ENCODE assay signal across 1 cellular context in the genomic region with DNA sequence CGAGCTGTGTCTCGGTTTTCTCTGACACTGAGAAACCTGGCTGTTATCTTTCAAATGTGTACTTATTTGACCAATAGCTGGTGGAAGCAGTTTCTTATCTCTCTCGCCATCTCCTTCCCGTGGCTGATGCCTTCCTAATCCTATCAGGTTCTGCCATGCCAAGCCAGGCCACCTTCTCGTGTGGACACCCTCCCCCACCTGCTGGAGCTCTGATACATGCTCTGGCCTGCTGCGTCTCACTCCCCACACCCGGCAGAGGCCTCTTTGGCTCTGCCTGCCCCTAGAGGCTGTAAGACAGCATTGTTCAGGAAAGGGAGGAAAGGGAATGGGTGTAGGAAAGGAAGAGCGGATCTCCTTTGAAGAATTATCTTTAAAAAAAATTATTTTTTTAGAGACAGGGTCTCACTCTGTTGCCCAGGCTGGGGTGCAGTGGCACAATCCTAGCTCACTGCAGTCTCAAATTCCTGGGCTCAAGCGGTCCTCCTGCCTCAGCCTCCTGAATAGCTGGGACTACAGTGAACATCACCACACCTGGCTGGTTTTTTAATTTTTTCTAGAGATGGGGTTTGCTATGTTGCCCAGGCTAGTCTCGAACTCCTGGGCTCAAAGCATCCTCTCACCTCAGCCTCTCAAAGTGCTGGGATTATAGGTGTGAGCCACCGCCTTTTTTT.
TF ChIP-seq lines count a peak whose summit lies in the region.

No MANE protein-coding gene starts in this region.

TF ChIP-seq in HepG2, 621 proteins besides CTCF, POLR2A, EP300 and RAD21 (continued from another document and continues in another):
- TF ChIP-seq, protein P1, sequence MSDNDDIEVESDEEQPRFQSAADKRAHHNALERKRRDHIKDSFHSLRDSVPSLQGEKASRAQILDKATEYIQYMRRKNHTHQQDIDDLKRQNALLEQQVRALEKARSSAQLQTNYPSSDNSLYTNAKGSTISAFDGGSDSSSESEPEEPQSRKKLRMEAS (IDR thresholded peaks at IDR 0.05) = peak; percentile 65
- no peak for TF ChIP-seq ZNF121 (CRISPR knock-in tag; IDR thresholded peaks at IDR 0.05)
- no peak for TF ChIP-seq DNMT3B (CRISPR knock-in tag; conservative IDR thresholded peaks at IDR 0.05)
- TF ChIP-seq ZNF329 (CRISPR knock-in tag; IDR thresholded peaks at IDR 0.05; ENCODE audit: low read depth) = no peak
- no peak for TF ChIP-seq BORCS8-MEF2B (CRISPR knock-in tag; IDR thresholded peaks at IDR 0.05)
- TF ChIP-seq ZNF891 (CRISPR knock-in tag; IDR thresholded peaks at IDR 0.05) = no peak
- TF ChIP-seq MAF1 (CRISPR knock-in tag; IDR thresholded peaks at IDR 0.05; ENCODE audit: borderline replicate concordance) = no peak
- TF ChIP-seq KLF12 (CRISPR knock-in tag; IDR thresholded peaks at IDR 0.05; ENCODE audit: borderline replicate concordance) = no peak
- TF ChIP-seq HES4 (CRISPR knock-in tag; IDR thresholded peaks at IDR 0.05; ENCODE audit: borderline replicate concordance) = no peak
- TF ChIP-seq ZNF496 (CRISPR knock-in tag; IDR thresholded peaks at IDR 0.05; ENCODE audit: insufficient replicate concordance) = no peak
- TF ChIP-seq MLLT10 (CRISPR knock-in tag; IDR thresholded peaks at IDR 0.05) = no peak
- no peak for TF ChIP-seq CHD4 (IDR thresholded peaks at IDR 0.05; ENCODE audit: borderline replicate concordance, low read length)
- TF ChIP-seq, protein P2, sequence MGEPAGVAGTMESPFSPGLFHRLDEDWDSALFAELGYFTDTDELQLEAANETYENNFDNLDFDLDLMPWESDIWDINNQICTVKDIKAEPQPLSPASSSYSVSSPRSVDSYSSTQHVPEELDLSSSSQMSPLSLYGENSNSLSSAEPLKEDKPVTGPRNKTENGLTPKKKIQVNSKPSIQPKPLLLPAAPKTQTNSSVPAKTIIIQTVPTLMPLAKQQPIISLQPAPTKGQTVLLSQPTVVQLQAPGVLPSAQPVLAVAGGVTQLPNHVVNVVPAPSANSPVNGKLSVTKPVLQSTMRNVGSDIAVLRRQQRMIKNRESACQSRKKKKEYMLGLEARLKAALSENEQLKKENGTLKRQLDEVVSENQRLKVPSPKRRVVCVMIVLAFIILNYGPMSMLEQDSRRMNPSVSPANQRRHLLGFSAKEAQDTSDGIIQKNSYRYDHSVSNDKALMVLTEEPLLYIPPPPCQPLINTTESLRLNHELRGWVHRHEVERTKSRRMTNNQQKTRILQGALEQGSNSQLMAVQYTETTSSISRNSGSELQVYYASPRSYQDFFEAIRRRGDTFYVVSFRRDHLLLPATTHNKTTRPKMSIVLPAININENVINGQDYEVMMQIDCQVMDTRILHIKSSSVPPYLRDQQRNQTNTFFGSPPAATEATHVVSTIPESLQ (CRISPR knock-in tag; conservative IDR thresholded peaks at IDR 0.05) = no peak
- TF ChIP-seq ZMAT3 (CRISPR knock-in tag; conservative IDR thresholded peaks at IDR 0.05) = no peak
- TF ChIP-seq, protein P3, sequence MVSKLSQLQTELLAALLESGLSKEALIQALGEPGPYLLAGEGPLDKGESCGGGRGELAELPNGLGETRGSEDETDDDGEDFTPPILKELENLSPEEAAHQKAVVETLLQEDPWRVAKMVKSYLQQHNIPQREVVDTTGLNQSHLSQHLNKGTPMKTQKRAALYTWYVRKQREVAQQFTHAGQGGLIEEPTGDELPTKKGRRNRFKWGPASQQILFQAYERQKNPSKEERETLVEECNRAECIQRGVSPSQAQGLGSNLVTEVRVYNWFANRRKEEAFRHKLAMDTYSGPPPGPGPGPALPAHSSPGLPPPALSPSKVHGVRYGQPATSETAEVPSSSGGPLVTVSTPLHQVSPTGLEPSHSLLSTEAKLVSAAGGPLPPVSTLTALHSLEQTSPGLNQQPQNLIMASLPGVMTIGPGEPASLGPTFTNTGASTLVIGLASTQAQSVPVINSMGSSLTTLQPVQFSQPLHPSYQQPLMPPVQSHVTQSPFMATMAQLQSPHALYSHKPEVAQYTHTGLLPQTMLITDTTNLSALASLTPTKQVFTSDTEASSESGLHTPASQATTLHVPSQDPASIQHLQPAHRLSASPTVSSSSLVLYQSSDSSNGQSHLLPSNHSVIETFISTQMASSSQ (IDR thresholded peaks at IDR 0.05; ENCODE audit: low read depth) = no peak
- TF ChIP-seq, protein P3 (CRISPR knock-in tag; IDR thresholded peaks at IDR 0.05; ENCODE audit: borderline replicate concordance) = no peak
- TF ChIP-seq, protein P4, sequence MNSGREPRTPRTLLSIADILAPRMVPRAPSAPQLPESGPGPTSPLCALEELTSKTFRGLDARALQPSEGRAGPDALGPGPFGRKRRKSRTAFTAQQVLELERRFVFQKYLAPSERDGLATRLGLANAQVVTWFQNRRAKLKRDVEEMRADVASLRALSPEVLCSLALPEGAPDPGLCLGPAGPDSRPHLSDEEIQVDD (CRISPR knock-in tag; IDR thresholded peaks at IDR 0.05; ENCODE audit: borderline replicate concordance) = no peak
- TF ChIP-seq HNRNPUL1 (IDR thresholded peaks at IDR 0.05; ENCODE audit: low read depth, low read length) = no peak
- 0 out of 2 replicates have a peak, but pooled peaks have one; percentile 19 for TF ChIP-seq KAT8 (CRISPR knock-in tag; IDR thresholded peaks at IDR 0.05)
- no peak for TF ChIP-seq ZBTB20 (CRISPR knock-in tag; IDR thresholded peaks at IDR 0.05; ENCODE audit: borderline replicate concordance, low read depth)
- TF ChIP-seq, protein P5, sequence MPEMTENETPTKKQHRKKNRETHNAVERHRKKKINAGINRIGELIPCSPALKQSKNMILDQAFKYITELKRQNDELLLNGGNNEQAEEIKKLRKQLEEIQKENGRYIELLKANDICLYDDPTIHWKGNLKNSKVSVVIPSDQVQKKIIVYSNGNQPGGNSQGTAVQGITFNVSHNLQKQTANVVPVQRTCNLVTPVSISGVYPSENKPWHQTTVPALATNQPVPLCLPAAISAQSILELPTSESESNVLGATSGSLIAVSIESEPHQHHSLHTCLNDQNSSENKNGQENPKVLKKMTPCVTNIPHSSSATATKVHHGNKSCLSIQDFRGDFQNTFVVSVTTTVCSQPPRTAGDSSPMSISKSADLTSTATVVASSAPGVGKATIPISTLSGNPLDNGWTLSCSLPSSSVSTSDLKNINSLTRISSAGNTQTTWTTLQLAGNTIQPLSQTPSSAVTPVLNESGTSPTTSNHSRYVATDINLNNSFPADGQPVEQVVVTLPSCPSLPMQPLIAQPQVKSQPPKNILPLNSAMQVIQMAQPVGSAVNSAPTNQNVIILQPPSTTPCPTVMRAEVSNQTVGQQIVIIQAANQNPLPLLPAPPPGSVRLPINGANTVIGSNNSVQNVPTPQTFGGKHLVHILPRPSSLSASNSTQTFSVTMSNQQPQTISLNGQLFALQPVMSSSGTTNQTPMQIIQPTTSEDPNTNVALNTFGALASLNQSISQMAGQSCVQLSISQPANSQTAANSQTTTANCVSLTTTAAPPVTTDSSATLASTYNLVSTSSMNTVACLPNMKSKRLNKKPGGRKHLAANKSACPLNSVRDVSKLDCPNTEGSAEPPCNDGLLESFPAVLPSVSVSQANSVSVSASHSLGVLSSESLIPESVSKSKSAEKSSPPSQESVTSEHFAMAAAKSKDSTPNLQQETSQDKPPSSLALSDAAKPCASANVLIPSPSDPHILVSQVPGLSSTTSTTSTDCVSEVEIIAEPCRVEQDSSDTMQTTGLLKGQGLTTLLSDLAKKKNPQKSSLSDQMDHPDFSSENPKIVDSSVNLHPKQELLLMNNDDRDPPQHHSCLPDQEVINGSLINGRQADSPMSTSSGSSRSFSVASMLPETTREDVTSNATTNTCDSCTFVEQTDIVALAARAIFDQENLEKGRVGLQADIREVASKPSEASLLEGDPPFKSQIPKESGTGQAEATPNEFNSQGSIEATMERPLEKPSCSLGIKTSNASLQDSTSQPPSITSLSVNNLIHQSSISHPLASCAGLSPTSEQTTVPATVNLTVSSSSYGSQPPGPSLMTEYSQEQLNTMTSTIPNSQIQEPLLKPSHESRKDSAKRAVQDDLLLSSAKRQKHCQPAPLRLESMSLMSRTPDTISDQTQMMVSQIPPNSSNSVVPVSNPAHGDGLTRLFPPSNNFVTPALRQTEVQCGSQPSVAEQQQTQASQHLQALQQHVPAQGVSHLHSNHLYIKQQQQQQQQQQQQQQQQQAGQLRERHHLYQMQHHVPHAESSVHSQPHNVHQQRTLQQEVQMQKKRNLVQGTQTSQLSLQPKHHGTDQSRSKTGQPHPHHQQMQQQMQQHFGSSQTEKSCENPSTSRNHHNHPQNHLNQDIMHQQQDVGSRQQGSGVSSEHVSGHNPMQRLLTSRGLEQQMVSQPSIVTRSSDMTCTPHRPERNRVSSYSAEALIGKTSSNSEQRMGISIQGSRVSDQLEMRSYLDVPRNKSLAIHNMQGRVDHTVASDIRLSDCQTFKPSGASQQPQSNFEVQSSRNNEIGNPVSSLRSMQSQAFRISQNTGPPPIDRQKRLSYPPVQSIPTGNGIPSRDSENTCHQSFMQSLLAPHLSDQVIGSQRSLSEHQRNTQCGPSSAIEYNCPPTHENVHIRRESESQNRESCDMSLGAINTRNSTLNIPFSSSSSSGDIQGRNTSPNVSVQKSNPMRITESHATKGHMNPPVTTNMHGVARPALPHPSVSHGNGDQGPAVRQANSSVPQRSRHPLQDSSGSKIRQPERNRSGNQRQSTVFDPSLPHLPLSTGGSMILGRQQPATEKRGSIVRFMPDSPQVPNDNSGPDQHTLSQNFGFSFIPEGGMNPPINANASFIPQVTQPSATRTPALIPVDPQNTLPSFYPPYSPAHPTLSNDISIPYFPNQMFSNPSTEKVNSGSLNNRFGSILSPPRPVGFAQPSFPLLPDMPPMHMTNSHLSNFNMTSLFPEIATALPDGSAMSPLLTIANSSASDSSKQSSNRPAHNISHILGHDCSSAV (CRISPR knock-in tag; IDR thresholded peaks at IDR 0.05; ENCODE audit: borderline replicate concordance) = no peak
- TF ChIP-seq, protein P6, sequence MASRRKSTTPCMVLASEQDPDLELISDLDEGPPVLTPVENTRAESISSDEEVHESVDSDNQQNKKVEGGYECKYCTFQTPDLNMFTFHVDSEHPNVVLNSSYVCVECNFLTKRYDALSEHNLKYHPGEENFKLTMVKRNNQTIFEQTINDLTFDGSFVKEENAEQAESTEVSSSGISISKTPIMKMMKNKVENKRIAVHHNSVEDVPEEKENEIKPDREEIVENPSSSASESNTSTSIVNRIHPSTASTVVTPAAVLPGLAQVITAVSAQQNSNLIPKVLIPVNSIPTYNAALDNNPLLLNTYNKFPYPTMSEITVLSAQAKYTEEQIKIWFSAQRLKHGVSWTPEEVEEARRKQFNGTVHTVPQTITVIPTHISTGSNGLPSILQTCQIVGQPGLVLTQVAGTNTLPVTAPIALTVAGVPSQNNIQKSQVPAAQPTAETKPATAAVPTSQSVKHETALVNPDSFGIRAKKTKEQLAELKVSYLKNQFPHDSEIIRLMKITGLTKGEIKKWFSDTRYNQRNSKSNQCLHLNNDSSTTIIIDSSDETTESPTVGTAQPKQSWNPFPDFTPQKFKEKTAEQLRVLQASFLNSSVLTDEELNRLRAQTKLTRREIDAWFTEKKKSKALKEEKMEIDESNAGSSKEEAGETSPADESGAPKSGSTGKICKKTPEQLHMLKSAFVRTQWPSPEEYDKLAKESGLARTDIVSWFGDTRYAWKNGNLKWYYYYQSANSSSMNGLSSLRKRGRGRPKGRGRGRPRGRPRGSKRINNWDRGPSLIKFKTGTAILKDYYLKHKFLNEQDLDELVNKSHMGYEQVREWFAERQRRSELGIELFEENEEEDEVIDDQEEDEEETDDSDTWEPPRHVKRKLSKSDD (CRISPR knock-in tag; IDR thresholded peaks at IDR 0.05; ENCODE audit: low read depth) = no peak
- no peak for TF ChIP-seq SP4 (CRISPR knock-in tag; IDR thresholded peaks at IDR 0.05)
- TF ChIP-seq, protein P7, sequence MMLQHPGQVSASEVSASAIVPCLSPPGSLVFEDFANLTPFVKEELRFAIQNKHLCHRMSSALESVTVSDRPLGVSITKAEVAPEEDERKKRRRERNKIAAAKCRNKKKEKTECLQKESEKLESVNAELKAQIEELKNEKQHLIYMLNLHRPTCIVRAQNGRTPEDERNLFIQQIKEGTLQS (CRISPR knock-in tag; IDR thresholded peaks at IDR 0.05) = no peak
- TF ChIP-seq, protein P8, sequence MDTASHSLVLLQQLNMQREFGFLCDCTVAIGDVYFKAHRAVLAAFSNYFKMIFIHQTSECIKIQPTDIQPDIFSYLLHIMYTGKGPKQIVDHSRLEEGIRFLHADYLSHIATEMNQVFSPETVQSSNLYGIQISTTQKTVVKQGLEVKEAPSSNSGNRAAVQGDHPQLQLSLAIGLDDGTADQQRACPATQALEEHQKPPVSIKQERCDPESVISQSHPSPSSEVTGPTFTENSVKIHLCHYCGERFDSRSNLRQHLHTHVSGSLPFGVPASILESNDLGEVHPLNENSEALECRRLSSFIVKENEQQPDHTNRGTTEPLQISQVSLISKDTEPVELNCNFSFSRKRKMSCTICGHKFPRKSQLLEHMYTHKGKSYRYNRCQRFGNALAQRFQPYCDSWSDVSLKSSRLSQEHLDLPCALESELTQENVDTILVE (CRISPR knock-in tag; IDR thresholded peaks at IDR 0.05) = 0 out of 2 replicates have a peak, but pooled peaks have one; percentile 33
- no peak for TF ChIP-seq ATF1 (CRISPR knock-in tag; IDR thresholded peaks at IDR 0.05)
- no peak for TF ChIP-seq SUZ12 (IDR thresholded peaks at IDR 0.05; ENCODE audit: low read depth, low read length)
- no peak for TF ChIP-seq ARNT2 (CRISPR knock-in tag; IDR thresholded peaks at IDR 0.05; ENCODE audit: low read depth)
- TF ChIP-seq TBX2 (CRISPR knock-in tag; IDR thresholded peaks at IDR 0.05; ENCODE audit: borderline replicate concordance) = no peak
